In genomic region chr7:155207335-155208002, GRCh38 we compare ENCODE assay signal across 14 cellular contexts.
A peak's percentile ranks its signal among the peaks of the same experiment; 100 is the strongest.
DNase-seq lines count a peak whose midpoint lies in the region; ATAC-seq and TF ChIP-seq lines count a peak whose summit lies in the region.
"Had no signal": no experiment of that assay in that cellular context is flagged by ENCODE, and none has a peak within 500 bp of the region (broad histone marks: within the 10 kb centered on the region; RNA-seq: fewer than 3 reads in every experiment).

No MANE protein-coding gene starts in this region.

- no peaks in the 10 kb centered on the region for H4K20me1 ChIP-seq in PC-9 (ENCODE audit: insufficient read depth)

- WGBS in heart right ventricle, 2 donors: 80 to 87% methylated on average over 13 of the region's 13 CpGs

- H3K9me3 ChIP-seq in heart right ventricle (no peaks in the 10 kb centered on the region), lower lobe of right lung (no peaks in the 10 kb centered on the region), PC-9 (ENCODE audit: insufficient read depth, low read depth) (no peaks in the 10 kb centered on the region)

- CTCF ChIA-PET in activated CD8-positive, alpha-beta T cell treated with anti-CD3 and anti-CD28 coated beads for 36 hours (lab: Charles Lee): no interaction called here
- CTCF ChIA-PET in PC-9 (lab: Charles Lee): no interaction called here

- H3K4me1 Mint-ChIP-seq in activated CD8-positive, alpha-beta T cell treated with anti-CD3 and anti-CD28 coated beads for 36 hours (ENCODE audit: low read depth): peaks cover 37% of the 10 kb centered on the region
- H3K4me1 Mint-ChIP-seq in type B pancreatic cell (ENCODE audit: unreplicated experiment): peaks cover 15% of the 10 kb centered on the region

- no TSS peak for BruUV-seq in PC-9 (replicated peaks; lab: Mats Ljungman, UMichigan)

- DNase-seq in heart right ventricle: no peak
- DNase-seq in Right ventricle myocardium inferior (ENCODE audit: missing footprints): no peak
- DNase-seq in activated CD8-positive, alpha-beta T cell treated with anti-CD3 and anti-CD28 coated beads for 36 hours: no peak
- no peak for DNase-seq in lower lobe of right lung
- no peak for DNase-seq in type B pancreatic cell (ENCODE audit: extremely low spot score, unreplicated experiment)
- no peak for DNase-seq in PC-9
- DNase-seq: C1 segment of cervical spinal cord; NCI-H2107; stimulated activated CD4-positive, alpha-beta T cell treated with anti-CD3 and anti-CD28 coated beads, Interleukin-4, amount 100 ng/mL, for 1 hour; stimulated activated naive CD8-positive, alpha-beta T cell treated with anti-CD3 and anti-CD28 coated beads, Interleukin-15, amount 100 ng/mL, for 72 hours; T-cell had no signal

- no peak overlapping the region for H2AFZ ChIP-seq in PC-9
- H2AFZ ChIP-seq: hepatocyte had no signal

- H3K27ac ChIP-seq in heart right ventricle: peak overlapping the region in 8 of 10 donors; percentile 59 to 94 (median 85)
- H3K27ac ChIP-seq in lower lobe of right lung: peak overlapping the region; percentile 82
- no peak overlapping the region for H3K27ac ChIP-seq in PC-9
- H3K27ac ChIP-seq: hepatocyte had no signal

- H3K4me1 ChIP-seq in heart right ventricle (peaks cover 0 to 28% (median 11%) of the 10 kb centered on the region in 9 donors), lower lobe of right lung (no peaks in the 10 kb centered on the region), PC-9 (replicated peaks; ENCODE audit: insufficient read depth) (peaks cover 50% of the 10 kb centered on the region)

- H3K4me3 Mint-ChIP-seq in activated CD8-positive, alpha-beta T cell treated with anti-CD3 and anti-CD28 coated beads for 36 hours: no peak overlapping the region
- peak overlapping the region; percentile 34 for H3K4me3 Mint-ChIP-seq in type B pancreatic cell

- H3K27me3 ChIP-seq in heart right ventricle (peaks cover 0 to 30% (median 9%) of the 10 kb centered on the region in 7 donors), lower lobe of right lung (ENCODE audit: low read depth) (no peaks in the 10 kb centered on the region), PC-9 (ENCODE audit: insufficient read depth, low read depth) (no peaks in the 10 kb centered on the region)
- H3K27me3 ChIP-seq: hepatocyte had no signal

- peak overlapping the region; percentile 100 for H3K27ac Mint-ChIP-seq in activated CD8-positive, alpha-beta T cell treated with anti-CD3 and anti-CD28 coated beads for 36 hours
- H3K27ac Mint-ChIP-seq in type B pancreatic cell: peak overlapping the region; percentile 72

- no peaks in the 10 kb centered on the region for H3K79me2 ChIP-seq in PC-9 (ENCODE audit: low read depth)
- H3K79me2 ChIP-seq: hepatocyte had no signal

- no peaks in the 10 kb centered on the region for H3K27me3 Mint-ChIP-seq in activated CD8-positive, alpha-beta T cell treated with anti-CD3 and anti-CD28 coated beads for 36 hours
- H3K27me3 Mint-ChIP-seq in type B pancreatic cell: no peaks in the 10 kb centered on the region
- H3K27me3 Mint-ChIP-seq: stimulated activated naive CD8-positive, alpha-beta T cell treated with anti-CD3 and anti-CD28 coated beads, Interleukin-15, amount 100 ng/mL, for 72 hours; T-cell had no signal

- H3K9me3 Mint-ChIP-seq in activated CD8-positive, alpha-beta T cell treated with anti-CD3 and anti-CD28 coated beads for 36 hours: peaks cover 8% of the 10 kb centered on the region
- H3K9me3 Mint-ChIP-seq in type B pancreatic cell: no peaks in the 10 kb centered on the region
- H3K9me3 Mint-ChIP-seq: T-cell had no signal

- H3K36me3 Mint-ChIP-seq in activated CD8-positive, alpha-beta T cell treated with anti-CD3 and anti-CD28 coated beads for 36 hours (ENCODE audit: low read depth): peaks cover 2% of the 10 kb centered on the region
- no peaks in the 10 kb centered on the region for H3K36me3 Mint-ChIP-seq in type B pancreatic cell
- H3K36me3 Mint-ChIP-seq: T-cell had no signal

- TF ChIP-seq CTCF in heart right ventricle (IDR thresholded peaks at IDR 0.05) (no peak), lower lobe of right lung (IDR thresholded peaks at IDR 0.05) (no peak), type B pancreatic cell (conservative IDR thresholded peaks at IDR 0.05) (no peak), PC-9 (conservative IDR thresholded peaks at IDR 0.05) (no peak)
- no peak for TF ChIP-seq CTCF in activated CD8-positive, alpha-beta T cell treated with anti-CD3 and anti-CD28 coated beads for 36 hours (IDR thresholded peaks at IDR 0.05)

- no peaks in the 10 kb centered on the region for H3K9me2 ChIP-seq in PC-9 (ENCODE audit: insufficient read depth)

- H3K4me3 ChIP-seq in heart right ventricle: no peak overlapping the region
- H3K4me3 ChIP-seq in lower lobe of right lung: no peak overlapping the region
- H3K4me3 ChIP-seq in PC-9: no peak overlapping the region
- H3K4me3 ChIP-seq: hepatocyte had no signal

- peaks cover 23% of the 10 kb centered on the region for H3F3A ChIP-seq in PC-9 (ENCODE audit: insufficient read depth, low read depth)

- H3K36me3 ChIP-seq in heart right ventricle (no peaks in the 10 kb centered on the region), lower lobe of right lung (no peaks in the 10 kb centered on the region), PC-9 (ENCODE audit: low read depth) (no peaks in the 10 kb centered on the region)

- intact Hi-C loops in heart right ventricle (cut with DNase I) (loop anchor here in 6 of 10 donors (2.0 to 10.0 kb wide), 5 partner anchors 47 to 91 kb away; partner anchors contain the start of gene INSIG1 (in 5 of the 6)), Right ventricle myocardium inferior (cut with DNase I) (loop anchor here (5.0 kb wide), 2 partner anchors 50 to 280 kb away; no protein-coding TSS in a partner anchor), lower lobe of right lung (cut with DNase I) (no loop called here), PC-9 (cut with micrococcal nuclease; ENCODE audit: unreplicated experiment) (loop anchor here (5.0 kb wide), 1 partner anchor 205 kb away; the partner anchor contains the start of gene PAXIP1)
- intact Hi-C loops in activated CD8-positive, alpha-beta T cell treated with anti-CD3 and anti-CD28 coated beads for 36 hours (cut with micrococcal nuclease): loop anchor here (5.0 to 10.0 kb wide), 2 partner anchors 130 to 283 kb away; no protein-coding TSS in a partner anchor

- ATAC-seq in heart right ventricle (no peak), Right ventricle myocardium inferior (no peak), lower lobe of right lung (no peak), HG03520 (IDR thresholded peaks at IDR 0.05; ENCODE audit: unreplicated experiment) (no peak), GM18909 (IDR thresholded peaks at IDR 0.05; ENCODE audit: poor library complexity, unreplicated experiment) (no peak)
- ATAC-seq in activated CD8-positive, alpha-beta T cell treated with anti-CD3 and anti-CD28 coated beads for 36 hours: no peak
- ATAC-seq: stimulated activated naive CD8-positive, alpha-beta T cell treated with anti-CD3 and anti-CD28 coated beads, Interleukin-15, amount 100 ng/mL, for 72 hours; T-cell had no signal

- POLR2A ChIA-PET in activated CD8-positive, alpha-beta T cell treated with anti-CD3 and anti-CD28 coated beads for 36 hours (lab: Charles Lee): no interaction called here
- POLR2A ChIA-PET in PC-9 (lab: Charles Lee; ENCODE audit: unreplicated experiment): no interaction called here

- no peak overlapping the region for H3K4me2 ChIP-seq in PC-9
- H3K4me2 ChIP-seq: hepatocyte had no signal
